ENCODE assay signal across 23 cellular contexts in the genomic region with DNA sequence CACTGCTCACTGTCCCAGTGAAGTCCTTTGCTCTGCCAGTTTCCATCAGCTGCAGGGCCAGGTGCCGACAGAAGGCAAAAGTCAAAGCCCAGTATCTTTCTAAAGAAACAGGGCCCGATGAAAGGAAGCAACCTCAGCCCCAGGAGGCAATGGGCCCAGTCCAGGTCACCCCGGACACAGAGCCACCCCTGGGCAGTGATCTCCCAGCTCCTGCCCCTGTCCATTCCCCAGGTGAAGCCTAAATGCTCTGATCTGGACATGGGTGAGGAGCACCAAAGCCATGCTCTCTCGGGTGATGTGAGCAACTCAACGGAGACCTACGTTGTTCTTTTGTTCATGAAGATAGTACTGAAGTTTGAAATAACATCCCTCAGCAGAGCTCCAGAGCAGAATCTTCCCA.
DNase-seq lines count a peak whose midpoint lies in the region; ATAC-seq and TF ChIP-seq lines count a peak whose summit lies in the region.
"Had no signal": no experiment of that assay in that cellular context is flagged by ENCODE, and none has a peak within 500 bp of the region (broad histone marks: within the 10 kb centered on the region; RNA-seq: fewer than 3 reads in every experiment).

No MANE protein-coding gene starts in this region.

- H3K9me3 Mint-ChIP-seq in T-helper 1 cell treated with Interleukin-12 subunit alpha and Interleukin-12 subunit beta and Interleukin-4 antibody, amounts not matched to agents 30 μg/mL and 1 μg/mL, for 36 hours: no peaks in the 10 kb centered on the region
- H3K9me3 Mint-ChIP-seq in stimulated activated effector memory CD8-positive, alpha-beta T cell treated with anti-CD3 and anti-CD28 coated beads, Interleukin-12 subunit alpha, Interleukin-12 subunit beta, amount 100 ng/mL, for 72 hours: no peaks in the 10 kb centered on the region
- H3K9me3 Mint-ChIP-seq in CD14-positive monocyte: peaks cover 0 to 2% (median 0%) of the 10 kb centered on the region in 7 donors
- H3K9me3 Mint-ChIP-seq: activated T-cell treated with anti-CD3 and anti-CD28 coated beads, Interleukin-2, amount 50 U/mL, for 4 hours; HFFc6 had no signal

- H3K9me3 ChIP-seq in KOPT-K1 (ENCODE audit: insufficient read depth, low read length, poor library complexity, severe bottlenecking): no peaks in the 10 kb centered on the region
- H3K9me3 ChIP-seq in esophagus muscularis mucosa: no peaks in the 10 kb centered on the region
- H3K9me3 ChIP-seq: right lobe of liver had no signal

- no peak for TF ChIP-seq CTCF in esophagus muscularis mucosa (IDR thresholded peaks at IDR 0.05)
- no peak for TF ChIP-seq CTCF in CD14-positive monocyte (IDR thresholded peaks at IDR 0.05)

- H3K36me3 ChIP-seq in KOPT-K1 (ENCODE audit: insufficient read depth, low read length) (peaks cover 13% of the 10 kb centered on the region), esophagus muscularis mucosa (peaks cover 0 to 10% (median 0%) of the 10 kb centered on the region in 4 donors)
- H3K36me3 ChIP-seq: right lobe of liver had no signal

- H3K4me3 Mint-ChIP-seq in T-helper 1 cell treated with Interleukin-12 subunit alpha and Interleukin-12 subunit beta and Interleukin-4 antibody, amounts not matched to agents 30 μg/mL and 1 μg/mL, for 36 hours: peak overlapping the region; percentile 48
- peak overlapping the region; percentile 33 for H3K4me3 Mint-ChIP-seq in stimulated activated effector memory CD8-positive, alpha-beta T cell treated with anti-CD3 and anti-CD28 coated beads, Interleukin-12 subunit alpha, Interleukin-12 subunit beta, amount 100 ng/mL, for 72 hours
- H3K4me3 Mint-ChIP-seq in CD14-positive monocyte: no peak overlapping the region
- H3K4me3 Mint-ChIP-seq: activated CD4-positive, alpha-beta T cell treated with anti-CD3 and anti-CD28 coated beads for 36 hours; activated T-cell treated with anti-CD3 and anti-CD28 coated beads, Interleukin-2, amount 50 U/mL, for 4 hours; HFFc6; mesothelial cell of epicardium had no signal

- peak; percentile 11 for ATAC-seq in stimulated activated effector memory CD8-positive, alpha-beta T cell treated with anti-CD3 and anti-CD28 coated beads, Interleukin-12 subunit alpha, Interleukin-12 subunit beta, amount 100 ng/mL, for 72 hours
- ATAC-seq in GM18873 (IDR thresholded peaks at IDR 0.05; ENCODE audit: low FRiP score, unreplicated experiment) (no peak), GM18517 (IDR thresholded peaks at IDR 0.05; ENCODE audit: unreplicated experiment) (no peak)
- ATAC-seq: left colon, PC-3 had no signal

- H3K4me1 Mint-ChIP-seq in T-helper 1 cell treated with Interleukin-12 subunit alpha and Interleukin-12 subunit beta and Interleukin-4 antibody, amounts not matched to agents 30 μg/mL and 1 μg/mL, for 36 hours (ENCODE audit: low read depth): peaks cover 32% of the 10 kb centered on the region
- peaks cover 35% of the 10 kb centered on the region for H3K4me1 Mint-ChIP-seq in stimulated activated effector memory CD8-positive, alpha-beta T cell treated with anti-CD3 and anti-CD28 coated beads, Interleukin-12 subunit alpha, Interleukin-12 subunit beta, amount 100 ng/mL, for 72 hours
- peaks cover 34% of the 10 kb centered on the region for H3K4me1 Mint-ChIP-seq in CD14-positive monocyte

- DNase-seq in T-helper 1 cell (no peak), esophagus muscularis mucosa (ENCODE audit: extremely low spot score) (no peak), CD14-positive monocyte (ENCODE audit: low spot score) (no peak)
- no peak for DNase-seq in stimulated activated effector memory CD8-positive, alpha-beta T cell treated with anti-CD3 and anti-CD28 coated beads, Interleukin-12 subunit alpha, Interleukin-12 subunit beta, amount 100 ng/mL, for 72 hours (ENCODE audit: low spot score in 2 of 2)
- DNase-seq: activated T-cell treated with anti-CD3 and anti-CD28 coated beads, Interleukin-2, amount 50 U/mL, for 4 hours; erythroblast; GDM1; HFFc6; KG1; NCI-H2171 treated with DMSO at 0.1 percent for 48 hours; NCI-H774; PC-3; right lobe of liver; T1000 had no signal

- intact Hi-C loops in esophagus muscularis mucosa (cut with DNase I) (no loop called here), CD14-positive monocyte (cut with micrococcal nuclease) (no loop called here)

- no peak overlapping the region for H3K4me3 ChIP-seq in esophagus muscularis mucosa
- H3K4me3 ChIP-seq: right lobe of liver had no signal

- TF ChIP-seq EP300 in esophagus muscularis mucosa (IDR thresholded peaks at IDR 0.05): no peak

- TF ChIP-seq POLR2A in esophagus muscularis mucosa (IDR thresholded peaks at IDR 0.05; ENCODE audit: low read depth): no peak

- H3K27ac ChIP-seq in KOPT-K1 (ENCODE audit: low read depth, low read length, poor library complexity, severe bottlenecking) (peak overlapping the region; percentile 76), esophagus muscularis mucosa (replicated peaks in 1 of 4) (peak overlapping the region in 3 of 4 donors; percentile 62 to 75 (median 75))
- H3K27ac ChIP-seq: 22Rv1, right lobe of liver had no signal

- peak overlapping the region; percentile 64 for H3K27ac Mint-ChIP-seq in T-helper 1 cell treated with Interleukin-12 subunit alpha and Interleukin-12 subunit beta and Interleukin-4 antibody, amounts not matched to agents 30 μg/mL and 1 μg/mL, for 36 hours
- peak overlapping the region; percentile 71 for H3K27ac Mint-ChIP-seq in stimulated activated effector memory CD8-positive, alpha-beta T cell treated with anti-CD3 and anti-CD28 coated beads, Interleukin-12 subunit alpha, Interleukin-12 subunit beta, amount 100 ng/mL, for 72 hours
- peak overlapping the region in 1 of 7 donors; percentile 40 for H3K27ac Mint-ChIP-seq in CD14-positive monocyte
- H3K27ac Mint-ChIP-seq: B cell, HFFc6, mesothelial cell of epicardium had no signal

- peaks cover 44% of the 10 kb centered on the region for H3K36me3 Mint-ChIP-seq in T-helper 1 cell treated with Interleukin-12 subunit alpha and Interleukin-12 subunit beta and Interleukin-4 antibody, amounts not matched to agents 30 μg/mL and 1 μg/mL, for 36 hours (ENCODE audit: low read depth)
- H3K36me3 Mint-ChIP-seq in stimulated activated effector memory CD8-positive, alpha-beta T cell treated with anti-CD3 and anti-CD28 coated beads, Interleukin-12 subunit alpha, Interleukin-12 subunit beta, amount 100 ng/mL, for 72 hours: peaks cover 14% of the 10 kb centered on the region
- H3K36me3 Mint-ChIP-seq in CD14-positive monocyte: peaks cover 45 to 49% of the 10 kb centered on the region in 2 donors

- H3K27me3 ChIP-seq in esophagus muscularis mucosa: no peaks in the 10 kb centered on the region
- H3K27me3 ChIP-seq: right lobe of liver had no signal

- WGBS in esophagus muscularis mucosa: 85% methylated on average over 3 of the region's 6 CpGs

- peaks cover 28 to 74% (median 57%) of the 10 kb centered on the region in 4 donors for H3K4me1 ChIP-seq in esophagus muscularis mucosa

- no peaks in the 10 kb centered on the region for H3K27me3 Mint-ChIP-seq in T-helper 1 cell treated with Interleukin-12 subunit alpha and Interleukin-12 subunit beta and Interleukin-4 antibody, amounts not matched to agents 30 μg/mL and 1 μg/mL, for 36 hours (ENCODE audit: low read depth)
- peaks cover 0 to 2% (median 0%) of the 10 kb centered on the region in 3 donors for H3K27me3 Mint-ChIP-seq in CD14-positive monocyte (ENCODE audit: low read depth in 3 of 3)
- H3K27me3 Mint-ChIP-seq: activated CD4-positive, alpha-beta T cell treated with anti-CD3 and anti-CD28 coated beads for 36 hours; B cell had no signal

Comparison
In these comparisons a context has a peak if more than half of its experiments do, and no peak if none do; other contexts are left out.
1. H3K4me3 Mint-ChIP-seq: peak in T-helper 1 cell treated with Interleukin-12 subunit alpha and Interleukin-12 subunit beta and Interleukin-4 antibody, amounts not matched to agents 30 μg/mL and 1 μg/mL, for 36 hours (single experiment) and stimulated activated effector memory CD8-positive, alpha-beta T cell treated with anti-CD3 and anti-CD28 coated beads, Interleukin-12 subunit alpha, Interleukin-12 subunit beta, amount 100 ng/mL, for 72 hours (single experiment); none in CD14-positive monocyte (0 of 2).